In genomic region chr11:75474878-75475766, GRCh38 we compare ENCODE assay signal across 9 cellular contexts. TPM values are rescaled to one million over a fixed set of nuclear protein-coding genes. Genes with fewer than 3 reads are reported as not detected.
DNase-seq lines count a peak whose midpoint lies in the region; ATAC-seq and TF ChIP-seq lines count a peak whose summit lies in the region.
"Had no signal": no experiment of that assay in that cellular context is flagged by ENCODE, and none has a peak within 500 bp of the region (broad histone marks: within the 10 kb centered on the region; RNA-seq: fewer than 3 reads in every experiment).

No MANE protein-coding gene starts in this region.

- CTCF ChIA-PET in HEK293 (lab: Yijun Ruan, JAX): interaction anchor here (0.5 to 0.8 kb wide), 4 partner anchors 30 to 89 kb away, joined by 3 to 7 read pairs (median 3); no protein-coding TSS in a partner anchor
- CTCF ChIA-PET in activated naive CD4-positive, alpha-beta T cell treated with anti-CD3 and anti-CD28 coated beads, Interleukin-2, amount 10 ng/mL, durations not matched to agents 7 days and 5 days (lab: Charles Lee): interaction anchor here (0.9 to 1.6 kb wide), 3 partner anchors 15 to 30 kb away, joined by 3 to 4 read pairs (median 3); no protein-coding TSS in a partner anchor

- H3K9me3 Mint-ChIP-seq in activated naive CD4-positive, alpha-beta T cell treated with anti-CD3 and anti-CD28 coated beads, Interleukin-2, amount 10 ng/mL, durations not matched to agents 7 days and 5 days: no peaks in the 10 kb centered on the region

- no peak overlapping the region for H3K4me3 ChIP-seq in HEK293 (ENCODE audit: low read depth, low read length)
- H3K4me3 ChIP-seq in iPS-20b (ENCODE audit: low read length): peak overlapping the region; percentile 58; the same call in 1 of the 2 replicates

- H3K27ac Mint-ChIP-seq in activated naive CD4-positive, alpha-beta T cell treated with anti-CD3 and anti-CD28 coated beads, Interleukin-2, amount 10 ng/mL, durations not matched to agents 7 days and 5 days: peak overlapping the region; percentile 82

- no peaks in the 10 kb centered on the region for H3K27me3 ChIP-seq in iPS-20b (ENCODE audit: insufficient read depth, low read length)

- H3K27me3 Mint-ChIP-seq in activated naive CD4-positive, alpha-beta T cell treated with anti-CD3 and anti-CD28 coated beads, Interleukin-2, amount 10 ng/mL, durations not matched to agents 7 days and 5 days: peaks cover 5% of the 10 kb centered on the region

- H3K27ac ChIP-seq in HEK293 (ENCODE audit: extremely low read depth, low read depth, low read length) (no peak overlapping the region), iPS-20b (ENCODE audit: low read length) (peak overlapping the region; percentile 40)

- DNase-seq in SK-N-DZ (ENCODE audit: low spot score) (peak; percentile 74), NCI-H446 treated with DMSO at 0.1 percent for 48 hours (lab: John Stamatoyannopoulos, UW) (no peak)
- peak; percentile 90 for DNase-seq in activated naive CD4-positive, alpha-beta T cell treated with anti-CD3 and anti-CD28 coated beads, Interleukin-2, amount 10 ng/mL, durations not matched to agents 7 days and 5 days
- peak in 2 of 3 donors; percentile 27 to 30 for DNase-seq in stimulated activated CD4-positive, alpha-beta T cell treated with anti-CD3 and anti-CD28 coated beads, TNF-alpha, amount 100 ng/mL, for 1 hour (ENCODE audit: low read depth in 3 of 3, low spot score in 1 of 3)

- POLR2A ChIA-PET in HEK293 (lab: Yijun Ruan, JAX): no interaction called here

- H3K36me3 ChIP-seq in HEK293 (ENCODE audit: control insufficient read depth in 2 of 2, insufficient read depth in 1 of 2, low read length in 2 of 2): no peaks in the 10 kb centered on the region
- no peaks in the 10 kb centered on the region for H3K36me3 ChIP-seq in iPS-20b (ENCODE audit: insufficient read depth, low read depth, low read length)

- peaks cover 2% of the 10 kb centered on the region for H3K36me3 Mint-ChIP-seq in activated naive CD4-positive, alpha-beta T cell treated with anti-CD3 and anti-CD28 coated beads, Interleukin-2, amount 10 ng/mL, durations not matched to agents 7 days and 5 days

- ATAC-seq in GM21390 (IDR thresholded peaks at IDR 0.05; ENCODE audit: unreplicated experiment) (no peak), GM18858 (IDR thresholded peaks at IDR 0.05; ENCODE audit: unreplicated experiment) (no peak)
- ATAC-seq: Panc1 had no signal

- H3K4me1 ChIP-seq in HEK293 (ENCODE audit: control insufficient read depth, insufficient read depth, low read length) (no peaks in the 10 kb centered on the region), iPS-20b (ENCODE audit: insufficient read depth, low read length) (0 out of 2 replicates have a peak, but pooled peaks cover 3% of the 10 kb centered on the region)

- no peak for TF ChIP-seq CTCF in HEK293 (tag by site-specific recombination; IDR thresholded peaks at IDR 0.05)

- peaks cover 22% of the 10 kb centered on the region for H3K4me1 Mint-ChIP-seq in activated naive CD4-positive, alpha-beta T cell treated with anti-CD3 and anti-CD28 coated beads, Interleukin-2, amount 10 ng/mL, durations not matched to agents 7 days and 5 days

- H3K9ac ChIP-seq in iPS-20b (ENCODE audit: low read depth, low read length): no peak overlapping the region; the same call in 1 of the 2 replicates

- H3K9me3 ChIP-seq in HEK293 (ENCODE audit: control insufficient read depth, insufficient read depth, low read depth, low read length): no peaks in the 10 kb centered on the region
- no peaks in the 10 kb centered on the region for H3K9me3 ChIP-seq in iPS-20b (ENCODE audit: insufficient read depth, low read depth, low read length)

- H3K4me3 Mint-ChIP-seq in activated naive CD4-positive, alpha-beta T cell treated with anti-CD3 and anti-CD28 coated beads, Interleukin-2, amount 10 ng/mL, durations not matched to agents 7 days and 5 days: no peak overlapping the region

TF ChIP-seq in HEK293, 187 proteins besides CTCF, POLR2A, EP300 and RAD21:
- 0 out of 2 replicates have a peak, but pooled peaks have one; percentile 37 for TF ChIP-seq GLI4 (tag by site-specific recombination; IDR thresholded peaks at IDR 0.05)
- TF ChIP-seq ZNF239 (tag by site-specific recombination; IDR thresholded peaks at IDR 0.05): no peak

RNA-seq across cellular contexts. Expression of gene KLHL35, which starts 42.1 kb away (rescaled TPM):
- 4.6 and 5.5 TPM in 2 replicates for polyA plus RNA-seq in SK-N-DZ (2014; cell fraction: cytosol; rRNA removed)
- polyA plus RNA-seq in SK-N-DZ (2014; cell fraction: nucleus; rRNA removed): 5.4 and 10.8 TPM in 2 replicates

RNA-seq across cellular contexts. Expression of gene GDPD5, which starts 50.6 kb away (rescaled TPM):
- 1.9 and 2.7 TPM in 2 replicates for polyA plus RNA-seq in SK-N-DZ (2014; cell fraction: cytosol; rRNA removed)
- 3.8 and 4.1 TPM in 2 replicates for polyA plus RNA-seq in SK-N-DZ (2014; cell fraction: nucleus; rRNA removed)
